In the genomic region with DNA sequence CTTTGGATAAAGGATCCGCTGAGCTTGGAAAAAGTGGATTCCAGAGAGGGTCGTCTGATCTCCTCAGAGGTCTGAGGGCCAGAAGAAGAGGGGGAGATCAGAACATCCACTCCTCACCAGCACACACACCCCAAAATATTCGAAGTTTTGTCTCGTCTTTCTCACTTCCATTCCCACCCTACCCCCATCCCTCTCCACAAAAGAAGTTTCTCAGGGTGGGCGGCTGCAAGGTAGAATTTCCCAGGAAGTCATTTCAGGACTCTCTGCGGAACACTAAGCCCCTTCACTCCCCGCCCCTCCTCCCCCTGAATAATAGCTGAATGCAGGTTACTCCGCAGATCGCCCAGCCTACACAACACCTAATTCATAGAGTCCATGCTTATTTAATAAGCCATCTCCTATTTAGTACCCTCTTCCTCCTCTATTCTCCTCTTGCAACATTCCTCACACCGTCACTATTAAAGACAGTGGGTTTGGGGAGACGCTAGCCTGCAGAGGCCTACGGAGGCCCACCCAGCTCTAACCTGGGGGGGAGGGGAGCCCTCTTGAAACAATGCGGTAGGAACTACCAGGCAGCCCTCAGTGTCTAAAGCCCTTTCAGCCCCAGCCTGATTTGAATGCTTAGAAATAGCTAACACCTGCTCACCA, we compare ENCODE assay signal across 1 cellular context.
A peak's percentile ranks its signal among the peaks of the same experiment; 100 is the strongest.
TF ChIP-seq lines count a peak whose summit lies in the region.

No MANE protein-coding gene starts in this region.

TF ChIP-seq in K562, 482 proteins besides CTCF, POLR2A, EP300 and RAD21:
- TF ChIP-seq, protein P1, sequence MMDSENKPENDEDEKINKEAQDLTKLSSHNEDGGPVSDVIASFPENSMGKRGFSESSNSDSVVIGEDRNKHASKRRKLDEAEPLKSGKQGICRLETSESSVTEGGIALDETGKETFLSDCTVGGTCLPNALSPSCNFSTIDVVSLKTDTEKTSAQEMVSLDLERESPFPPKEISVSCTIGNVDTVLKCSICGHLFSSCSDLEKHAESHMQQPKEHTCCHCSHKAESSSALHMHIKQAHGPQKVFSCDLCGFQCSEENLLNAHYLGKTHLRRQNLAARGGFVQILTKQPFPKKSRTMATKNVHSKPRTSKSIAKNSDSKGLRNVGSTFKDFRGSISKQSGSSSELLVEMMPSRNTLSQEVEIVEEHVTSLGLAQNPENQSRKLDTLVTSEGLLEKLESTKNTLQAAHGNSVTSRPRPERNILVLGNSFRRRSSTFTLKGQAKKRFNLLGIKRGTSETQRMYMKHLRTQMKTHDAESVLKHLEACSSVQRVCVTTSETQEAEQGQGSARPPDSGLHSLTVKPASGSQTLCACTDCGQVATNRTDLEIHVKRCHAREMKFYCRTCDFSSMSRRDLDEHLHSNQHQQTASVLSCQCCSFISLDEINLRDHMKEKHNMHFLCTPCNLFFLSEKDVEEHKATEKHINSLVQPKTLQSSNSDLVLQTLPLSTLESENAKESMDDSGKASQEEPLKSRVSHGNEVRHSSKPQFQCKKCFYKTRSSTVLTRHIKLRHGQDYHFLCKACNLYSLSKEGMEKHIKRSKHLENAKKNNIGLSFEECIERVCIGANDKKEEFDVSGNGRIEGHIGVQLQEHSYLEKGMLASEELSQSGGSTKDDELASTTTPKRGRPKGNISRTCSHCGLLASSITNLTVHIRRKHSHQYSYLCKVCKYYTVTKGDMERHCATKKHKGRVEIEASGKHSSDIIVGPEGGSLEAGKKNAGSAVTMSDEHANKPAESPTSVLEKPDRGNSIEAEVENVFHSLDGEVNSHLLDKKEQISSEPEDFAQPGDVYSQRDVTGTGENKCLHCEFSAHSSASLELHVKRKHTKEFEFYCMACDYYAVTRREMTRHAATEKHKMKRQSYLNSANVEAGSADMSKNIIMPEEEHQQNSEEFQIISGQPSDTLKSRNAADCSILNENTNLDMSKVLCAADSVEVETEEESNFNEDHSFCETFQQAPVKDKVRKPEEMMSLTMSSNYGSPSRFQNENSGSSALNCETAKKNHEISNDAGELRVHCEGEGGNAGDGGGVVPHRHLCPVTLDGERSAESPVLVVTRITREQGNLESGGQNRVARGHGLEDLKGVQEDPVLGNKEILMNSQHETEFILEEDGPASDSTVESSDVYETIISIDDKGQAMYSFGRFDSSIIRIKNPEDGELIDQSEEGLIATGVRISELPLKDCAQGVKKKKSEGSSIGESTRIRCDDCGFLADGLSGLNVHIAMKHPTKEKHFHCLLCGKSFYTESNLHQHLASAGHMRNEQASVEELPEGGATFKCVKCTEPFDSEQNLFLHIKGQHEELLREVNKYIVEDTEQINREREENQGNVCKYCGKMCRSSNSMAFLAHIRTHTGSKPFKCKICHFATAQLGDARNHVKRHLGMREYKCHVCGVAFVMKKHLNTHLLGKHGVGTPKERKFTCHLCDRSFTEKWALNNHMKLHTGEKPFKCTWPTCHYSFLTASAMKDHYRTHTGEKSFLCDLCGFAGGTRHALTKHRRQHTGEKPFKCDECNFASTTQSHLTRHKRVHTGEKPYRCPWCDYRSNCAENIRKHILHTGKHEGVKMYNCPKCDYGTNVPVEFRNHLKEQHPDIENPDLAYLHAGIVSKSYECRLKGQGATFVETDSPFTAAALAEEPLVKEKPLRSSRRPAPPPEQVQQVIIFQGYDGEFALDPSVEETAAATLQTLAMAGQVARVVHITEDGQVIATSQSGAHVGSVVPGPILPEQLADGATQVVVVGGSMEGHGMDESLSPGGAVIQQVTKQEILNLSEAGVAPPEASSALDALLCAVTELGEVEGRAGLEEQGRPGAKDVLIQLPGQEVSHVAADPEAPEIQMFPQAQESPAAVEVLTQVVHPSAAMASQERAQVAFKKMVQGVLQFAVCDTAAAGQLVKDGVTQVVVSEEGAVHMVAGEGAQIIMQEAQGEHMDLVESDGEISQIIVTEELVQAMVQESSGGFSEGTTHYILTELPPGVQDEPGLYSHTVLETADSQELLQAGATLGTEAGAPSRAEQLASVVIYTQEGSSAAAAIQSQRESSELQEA (IDR thresholded peaks at IDR 0.05; ENCODE audit: low read depth) = 0 out of 2 replicates have a peak, but pooled peaks have one; percentile 38
- TF ChIP-seq ZFX (CRISPR knock-in tag; IDR thresholded peaks at IDR 0.05) (peak; percentile 70), NFRKB (IDR thresholded peaks at IDR 0.05; ENCODE audit: low read depth) (0 out of 2 replicates have a peak, but pooled peaks have one; percentile 35), ZSCAN29 (IDR thresholded peaks at IDR 0.05) (peak; percentile 40; the same call in 1 of the 2 replicates), ADNP (tag; IDR thresholded peaks at IDR 0.05) (no peak), CCNT2 (IDR thresholded peaks at IDR 0.05; ENCODE audit: borderline replicate concordance, extremely low read depth, insufficient read length, low read depth, low read length) (peak; percentile 1), ZNF263 (CRISPR knock-in tag; IDR thresholded peaks at IDR 0.05; ENCODE audit: borderline replicate concordance) (0 out of 2 replicates have a peak, but pooled peaks have one; percentile 1), ELF1 (tag; IDR thresholded peaks at IDR 0.05) (0 out of 2 replicates have a peak, but pooled peaks have one; percentile 15)
- TF ChIP-seq, protein P2, sequence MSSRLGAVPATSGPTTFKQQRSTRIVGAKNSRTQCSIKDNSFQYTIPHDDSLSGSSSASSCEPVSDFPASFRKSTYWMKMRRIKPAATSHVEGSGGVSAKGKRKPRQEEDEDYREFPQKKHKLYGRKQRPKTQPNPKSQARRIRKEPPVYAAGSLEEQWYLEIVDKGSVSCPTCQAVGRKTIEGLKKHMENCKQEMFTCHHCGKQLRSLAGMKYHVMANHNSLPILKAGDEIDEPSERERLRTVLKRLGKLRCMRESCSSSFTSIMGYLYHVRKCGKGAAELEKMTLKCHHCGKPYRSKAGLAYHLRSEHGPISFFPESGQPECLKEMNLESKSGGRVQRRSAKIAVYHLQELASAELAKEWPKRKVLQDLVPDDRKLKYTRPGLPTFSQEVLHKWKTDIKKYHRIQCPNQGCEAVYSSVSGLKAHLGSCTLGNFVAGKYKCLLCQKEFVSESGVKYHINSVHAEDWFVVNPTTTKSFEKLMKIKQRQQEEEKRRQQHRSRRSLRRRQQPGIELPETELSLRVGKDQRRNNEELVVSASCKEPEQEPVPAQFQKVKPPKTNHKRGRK (tag; IDR thresholded peaks at IDR 0.05) = no peak
